ENCODE assay signal across 26 cellular contexts in the genomic region with DNA sequence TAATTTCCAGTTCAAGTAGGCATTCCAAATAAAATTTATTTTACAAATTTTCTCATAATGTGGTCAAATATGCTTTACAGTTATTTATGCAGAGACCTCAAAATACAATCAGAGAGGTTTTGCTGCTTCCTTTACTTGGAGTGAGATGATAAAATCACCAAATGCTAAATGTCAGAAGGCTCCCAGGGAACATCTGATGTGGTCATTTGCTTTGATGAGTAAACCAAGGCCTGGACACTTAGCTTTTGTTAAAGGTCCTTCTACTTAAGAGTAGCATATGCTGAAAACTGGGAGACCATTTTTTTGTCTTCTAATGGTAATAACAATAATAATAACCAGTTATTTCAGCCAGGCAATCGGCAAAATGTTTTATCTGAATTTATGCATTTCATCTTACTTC.
DNase-seq lines count a peak whose midpoint lies in the region; TF ChIP-seq lines count a peak whose summit lies in the region.
"Had no signal": no experiment of that assay in that cellular context is flagged by ENCODE, and none has a peak within 500 bp of the region (broad histone marks: within the 10 kb centered on the region; RNA-seq: fewer than 3 reads in every experiment).

No MANE protein-coding gene starts in this region.

- no peak overlapping the region for H2AFZ ChIP-seq in MM.1S (ENCODE audit: low read length)

- in situ Hi-C loops in brain microvascular endothelial cell (cut with HindIII; ENCODE audit: low pct_ligation_motif_present, low sequenced_read_pairs): loop anchor here (10.0 kb wide), 2 partner anchors 111 to 521 kb away; no protein-coding TSS in a partner anchor

- H3K27ac ChIP-seq in brain microvascular endothelial cell: peak overlapping the region; percentile 21
- H3K27ac ChIP-seq in MM.1S (ENCODE audit: low read length): no peak overlapping the region
- H3K27ac ChIP-seq: body of pancreas, colonic mucosa, left lung, SJCRH30, suprapubic skin, WERI-Rb-1 had no signal

- no peak overlapping the region for H3K9ac ChIP-seq in MM.1S (ENCODE audit: low read length)

- no peak overlapping the region for H3K4me3 ChIP-seq in AG10803 (ENCODE audit: low read length)
- no peak overlapping the region for H3K4me3 ChIP-seq in brain microvascular endothelial cell (ENCODE audit: low read depth, low read length)
- H3K4me3 ChIP-seq in MM.1S (ENCODE audit: low read length): no peak overlapping the region
- H3K4me3 ChIP-seq: body of pancreas, colonic mucosa, heart right ventricle, left lung, sigmoid colon, SJCRH30, suprapubic skin had no signal

- no peaks in the 10 kb centered on the region for H3K79me2 ChIP-seq in MM.1S (ENCODE audit: low read length)

- no peaks in the 10 kb centered on the region for H3K27me3 ChIP-seq in brain microvascular endothelial cell (replicated peaks)
- H3K27me3 ChIP-seq in MM.1S (replicated peaks; ENCODE audit: insufficient read depth, low read length): no peaks in the 10 kb centered on the region
- H3K27me3 ChIP-seq: body of pancreas, colonic mucosa, heart right ventricle, left lung, sigmoid colon, SJCRH30, suprapubic skin had no signal

- H3K4me2 ChIP-seq in MM.1S (ENCODE audit: low read depth, low read length): no peak overlapping the region

- no peak for TF ChIP-seq CTCF in AG10803 (conservative IDR thresholded peaks at IDR 0.05; ENCODE audit: low read length)
- TF ChIP-seq CTCF in brain microvascular endothelial cell (IDR thresholded peaks at IDR 0.05; ENCODE audit: low read depth, low read length, missing control alignments): no peak
- no peak for TF ChIP-seq CTCF in MM.1S (IDR thresholded peaks at IDR 0.05; ENCODE audit: low read length)

- no peaks in the 10 kb centered on the region for H3K4me1 ChIP-seq in MM.1S (ENCODE audit: low read length)
- H3K4me1 ChIP-seq: body of pancreas, colonic mucosa had no signal

- H3K9me3 ChIP-seq in MM.1S (replicated peaks; ENCODE audit: insufficient read depth, low read length): no peaks in the 10 kb centered on the region
- H3K9me3 ChIP-seq: body of pancreas, colonic mucosa, heart right ventricle, left lung, sigmoid colon, SJCRH30, suprapubic skin had no signal

- DNase-seq in AG10803 (ENCODE audit: low read depth) (peak; percentile 37), M059J (ENCODE audit: low read depth) (peak; percentile 56), brain microvascular endothelial cell (no peak), foreskin melanocyte (peak; percentile 86), D341Med (ENCODE audit: low spot score) (no peak), MM.1S (no peak), NCI-H1105 treated with DMSO at 0.1 percent for 48 hours (lab: John Stamatoyannopoulos, UW) (no peak)
- DNase-seq in stimulated activated CD4-positive, alpha-beta T cell treated with anti-CD3 and anti-CD28 coated beads, Interleukin-4, amount 100 ng/mL, for 1 hour: no peak
- DNase-seq: activated CD4-positive, alpha-beta T cell treated with anti-CD3 and anti-CD28 coated beads, Interleukin-2, amount 10 ng/mL, durations not matched to agents 7 days and 5 days; activated naive CD8-positive, alpha-beta T cell treated with anti-CD3 and anti-CD28 coated beads for 36 hours; body of pancreas; colonic mucosa; GDM1; heart right ventricle; Kasumi-1; left lung; midbrain; NCI-H1105; NCI-H2081; NCI-H345; NCI-H82; sigmoid colon; SJCRH30; T-helper 17 cell; WERI-Rb-1 had no signal

- H3K36me3 ChIP-seq in brain microvascular endothelial cell (replicated peaks): no peaks in the 10 kb centered on the region
- H3K36me3 ChIP-seq in MM.1S (replicated peaks; ENCODE audit: insufficient read depth, low read length): no peaks in the 10 kb centered on the region
- H3K36me3 ChIP-seq: colonic mucosa, heart right ventricle, left lung, sigmoid colon, SJCRH30, suprapubic skin, WERI-Rb-1 had no signal

- no peaks in the 10 kb centered on the region for H3F3A ChIP-seq in MM.1S (ENCODE audit: insufficient read depth, low read length)

- no peaks in the 10 kb centered on the region for H3K9me2 ChIP-seq in MM.1S (replicated peaks; ENCODE audit: insufficient read depth, low read length)

- no peaks in the 10 kb centered on the region for H4K20me1 ChIP-seq in MM.1S (ENCODE audit: insufficient read depth, low read length)

Comparison
In these comparisons a context has a peak if more than half of its experiments do, and no peak if none do; other contexts are left out.
1. DNase-seq: peak in AG10803 (single experiment), M059J (single experiment) and foreskin melanocyte (single experiment); none in brain microvascular endothelial cell (single experiment), D341Med (single experiment), MM.1S (single experiment), stimulated activated CD4-positive, alpha-beta T cell treated with anti-CD3 and anti-CD28 coated beads, Interleukin-4, amount 100 ng/mL, for 1 hour (single experiment) and NCI-H1105 treated with DMSO at 0.1 percent for 48 hours (single experiment).